In the genomic region with DNA sequence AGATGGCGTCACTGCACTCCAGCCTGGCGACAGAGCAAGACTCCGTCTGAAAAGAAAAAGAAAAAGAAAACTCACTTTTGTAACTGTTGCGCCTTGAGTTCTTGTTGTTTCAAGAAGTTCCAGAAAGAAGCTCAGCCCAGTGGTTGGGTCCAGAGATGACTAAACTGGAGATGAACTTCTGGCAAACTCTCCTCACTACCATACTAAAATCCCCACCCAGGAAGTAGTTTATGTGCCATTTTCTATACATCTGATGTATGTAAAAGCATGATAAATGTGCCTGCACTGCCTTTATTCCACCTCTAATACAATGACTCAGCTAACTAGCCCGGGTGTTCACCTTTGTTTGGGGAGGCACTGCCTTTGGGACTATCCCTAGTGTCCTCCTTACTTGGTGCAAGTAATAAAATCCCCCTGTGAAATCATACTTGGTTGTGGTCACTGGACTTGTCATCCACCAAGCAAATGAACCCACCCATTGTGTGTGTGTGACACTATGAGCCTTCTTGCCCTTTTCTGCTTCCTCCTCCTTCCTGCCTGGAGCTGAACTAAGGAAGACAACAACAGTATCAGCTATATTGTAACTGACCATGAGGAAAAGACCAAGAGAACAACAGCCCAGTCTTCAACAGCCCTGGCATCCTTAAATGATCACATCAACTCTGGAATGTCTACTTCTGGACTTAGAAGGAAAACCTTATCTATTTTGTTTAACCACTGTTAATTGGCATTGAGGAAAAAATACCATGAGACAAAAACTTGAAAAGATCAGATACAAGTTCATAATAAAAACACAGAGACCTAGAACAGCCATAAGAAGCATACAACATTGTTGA, we compare ENCODE assay signal across 10 cellular contexts. TPM values are rescaled to one million over a fixed set of nuclear protein-coding genes. Genes with fewer than 3 reads are reported as not detected.
A peak's percentile ranks its signal among the peaks of the same experiment; 100 is the strongest.
DNase-seq lines count a peak whose midpoint lies in the region; ATAC-seq and TF ChIP-seq lines count a peak whose summit lies in the region.
"Had no signal": no experiment of that assay in that cellular context is flagged by ENCODE, and none has a peak within 500 bp of the region (broad histone marks: within the 10 kb centered on the region; RNA-seq: fewer than 3 reads in every experiment).

No MANE protein-coding gene starts in this region.

- peaks cover 43% of the 10 kb centered on the region for H3K4me1 Mint-ChIP-seq in endothelial cell (ENCODE audit: unreplicated experiment)

- no peaks in the 10 kb centered on the region for H3K36me3 ChIP-seq in cardiac muscle cell
- no peaks in the 10 kb centered on the region for H3K36me3 ChIP-seq in upper lobe of left lung
- no peaks in the 10 kb centered on the region for H3K36me3 ChIP-seq in aorta (ENCODE audit: control insufficient read depth in 1 of 2, insufficient read depth in 2 of 2, low read length in 1 of 2)

- intact Hi-C loops in Right ventricle myocardium inferior (cut with DNase I): no loop called here
- intact Hi-C loops in aorta (cut with DNase I): no loop called here

- TF ChIP-seq POLR2A in upper lobe of left lung (IDR thresholded peaks at IDR 0.05): no peak

- no peaks in the 10 kb centered on the region for H3K9me3 Mint-ChIP-seq in endothelial cell (ENCODE audit: unreplicated experiment)

- peak overlapping the region; percentile 92 for H3K27ac Mint-ChIP-seq in endothelial cell (ENCODE audit: unreplicated experiment)
- H3K27ac Mint-ChIP-seq: activated CD8-positive, alpha-beta memory T cell treated with anti-CD3 and anti-CD28 coated beads, Interleukin-2, amount 10 ng/mL, durations not matched to agents 7 days and 5 days had no signal

- H3K27me3 ChIP-seq in cardiac muscle cell (no peaks in the 10 kb centered on the region), upper lobe of left lung (no peaks in the 10 kb centered on the region), aorta (ENCODE audit: control insufficient read depth in 1 of 2, insufficient read depth in 2 of 2, low read length in 1 of 2) (no peaks in the 10 kb centered on the region)

- H3K27me3 Mint-ChIP-seq in endothelial cell (ENCODE audit: unreplicated experiment): no peaks in the 10 kb centered on the region
- H3K27me3 Mint-ChIP-seq: activated CD8-positive, alpha-beta memory T cell treated with anti-CD3 and anti-CD28 coated beads, Interleukin-2, amount 10 ng/mL, durations not matched to agents 7 days and 5 days had no signal

- H3K9me3 ChIP-seq in cardiac muscle cell (ENCODE audit: low read depth): no peaks in the 10 kb centered on the region
- no peaks in the 10 kb centered on the region for H3K9me3 ChIP-seq in upper lobe of left lung
- H3K9me3 ChIP-seq in aorta (ENCODE audit: control insufficient read depth, low read length): no peaks in the 10 kb centered on the region

- H3K4me3 Mint-ChIP-seq in endothelial cell (ENCODE audit: unreplicated experiment): peak overlapping the region; percentile 31
- H3K4me3 Mint-ChIP-seq: activated CD8-positive, alpha-beta memory T cell treated with anti-CD3 and anti-CD28 coated beads, Interleukin-2, amount 10 ng/mL, durations not matched to agents 7 days and 5 days had no signal

- H3K4me3 ChIP-seq in cardiac muscle cell (no peak overlapping the region), upper lobe of left lung (no peak overlapping the region), aorta (ENCODE audit: low read length in 2 of 2) (no peak overlapping the region)

- H3K4me1 ChIP-seq in cardiac muscle cell (ENCODE audit: low read depth) (peaks cover 18% of the 10 kb centered on the region), upper lobe of left lung (peaks cover 26 to 47% (median 38%) of the 10 kb centered on the region in 4 donors), aorta (ENCODE audit: control insufficient read depth in 1 of 2, insufficient read depth in 2 of 2, low read length in 2 of 2) (peaks cover 1 to 10% of the 10 kb centered on the region in 2 donors)

- TF ChIP-seq EP300 in upper lobe of left lung (IDR thresholded peaks at IDR 0.05): no peak

- TF ChIP-seq CTCF in cardiac muscle cell (IDR thresholded peaks at IDR 0.05; ENCODE audit: low read depth, low read length) (no peak), endothelial cell (IDR thresholded peaks at IDR 0.05; ENCODE audit: unreplicated experiment) (no peak), upper lobe of left lung (IDR thresholded peaks at IDR 0.05) (no peak)

- 94 to 95% methylated on average over 5 of the region's 5 CpGs for WGBS in upper lobe of left lung, 2 donors
- WGBS in aorta, 2 donors: 89 to 94% methylated on average over 5 of the region's 5 CpGs

- no peak for ATAC-seq in Right ventricle myocardium inferior
- ATAC-seq in upper lobe of left lung (ENCODE audit: low FRiP score in 2 of 2): no peak
- no peak for ATAC-seq in aorta (ENCODE audit: low FRiP score)
- ATAC-seq: activated CD8-positive, alpha-beta memory T cell treated with anti-CD3 and anti-CD28 coated beads, Interleukin-2, amount 10 ng/mL, durations not matched to agents 7 days and 5 days; Panc1 had no signal

- H3K27ac ChIP-seq in cardiac muscle cell (peak overlapping the region; percentile 44), upper lobe of left lung (peak overlapping the region in 3 of 4 donors; percentile 16 to 24 (median 19)), aorta (ENCODE audit: low read depth in 1 of 2, low read length in 2 of 2) (no peak overlapping the region)

- H3K36me3 Mint-ChIP-seq in endothelial cell (ENCODE audit: low read depth, unreplicated experiment): no peaks in the 10 kb centered on the region

- peak in 1 of 2 donors; percentile 54 for DNase-seq in cardiac muscle cell (ENCODE audit: low read depth in 1 of 2, low spot score in 1 of 2)
- DNase-seq in Right ventricle myocardium inferior (ENCODE audit: missing footprints): no peak
- peak; percentile 35 for DNase-seq in HT-29 (ENCODE audit: low spot score)
- DNase-seq in endothelial cell (ENCODE audit: low spot score): no peak
- DNase-seq in upper lobe of left lung: no peak
- DNase-seq in effector CD4-positive, alpha-beta T cell: no peak
- no peak for DNase-seq in aorta
- no peak for DNase-seq in HUDEP-2 (lab: John Stamatoyannopoulos, UW; ENCODE audit: unreplicated experiment in 76 of 76)
- DNase-seq: activated CD8-positive, alpha-beta memory T cell treated with anti-CD3 and anti-CD28 coated beads, Interleukin-2, amount 10 ng/mL, durations not matched to agents 7 days and 5 days had no signal

RNA-seq across cellular contexts. Expression of gene JMJD1C, which starts 33.6 kb away (rescaled TPM):
- 72.3 and 144 TPM in 2 replicates for total RNA-seq in cardiac muscle cell
- 59.1 and 82.4 TPM in 2 replicates for polyA plus RNA-seq in cardiac muscle cell
- 38.1 TPM for total RNA-seq in Right ventricle myocardium inferior
- 31.8 and 32.5 TPM in 2 replicates for total RNA-seq in HT-29 (2014; rRNA removed; shearing (Covaris generic))
- total RNA-seq in endothelial cell (ENCODE audit: unreplicated experiment): 83.7 TPM
- 100 to 1,000 TPM in 2 of 6 donors, 10 to 100 TPM in 4; 80.2 to 130 (median 94.2) TPM for total RNA-seq in upper lobe of left lung
- total RNA-seq in aorta: 100 to 1,000 TPM; 103 to 108 TPM
- polyA plus RNA-seq in aorta: 10 to 100 TPM; 21.9 to 34.1 TPM

Comparison
In these comparisons a context has a peak if more than half of its experiments do, and no peak if none do; other contexts are left out.
1. H3K27ac ChIP-seq: peak in cardiac muscle cell (single experiment) and upper lobe of left lung (3 of 4); none in aorta (0 of 2).